Comparison of ENCODE assay signal across 10 cellular contexts in the genomic region with DNA sequence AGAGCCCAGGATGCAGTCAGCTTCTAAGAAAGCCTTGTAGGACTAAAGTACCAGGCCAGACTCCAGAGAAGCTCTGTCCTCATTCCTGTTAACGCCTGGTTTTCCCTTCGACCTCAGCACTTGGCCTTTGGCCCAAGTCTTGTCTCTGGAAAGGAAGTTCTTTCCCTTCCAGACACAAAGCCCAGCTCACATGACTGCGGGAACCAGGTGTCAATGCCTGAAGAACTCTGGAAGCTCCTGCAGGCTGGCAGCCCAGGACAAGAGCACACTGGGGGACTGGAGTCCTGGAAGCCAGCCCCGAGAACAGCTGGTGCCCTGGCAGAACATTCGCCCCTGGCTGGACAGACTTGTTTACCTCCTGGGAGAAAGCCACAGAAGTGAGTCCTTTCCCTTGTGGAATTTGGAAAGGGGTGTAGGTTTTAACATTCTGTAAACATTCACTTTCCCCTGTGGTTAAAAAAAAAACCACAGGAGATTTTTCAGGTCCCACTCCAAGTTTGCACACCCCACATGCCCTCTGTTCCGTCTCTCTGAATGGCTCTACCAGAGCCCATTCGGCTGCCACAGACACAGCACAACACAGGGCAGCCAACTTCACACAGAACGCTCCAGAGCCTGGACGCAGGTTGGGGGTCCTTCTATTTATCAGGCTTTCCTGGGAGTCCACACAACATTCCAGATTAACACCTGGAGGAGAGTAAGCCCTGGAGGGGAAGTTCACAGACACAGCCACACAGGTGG. TPM values are rescaled to one million over a fixed set of nuclear protein-coding genes. Genes with fewer than 3 reads are reported as not detected.
DNase-seq lines count a peak whose midpoint lies in the region; ATAC-seq and TF ChIP-seq lines count a peak whose summit lies in the region.
"Had no signal": no experiment of that assay in that cellular context is flagged by ENCODE, and none has a peak within 500 bp of the region (broad histone marks: within the 10 kb centered on the region; RNA-seq: fewer than 3 reads in every experiment).

No MANE protein-coding gene starts in this region.

- POLR2A ChIA-PET in CD8-positive, alpha-beta T cell (lab: Charles Lee) = interaction anchor here (1.1 to 2.8 kb wide), 2 partner anchors 18 to 207 kb away, joined by 3 to 10 read pairs; a partner anchor contains a TSS

- H3K27ac ChIP-seq in CD8-positive, alpha-beta T cell (ENCODE audit: low read depth, low read length) = peak overlapping the region; percentile 5
- H3K27ac ChIP-seq in VCaP = peak overlapping the region; percentile 99
- H3K27ac ChIP-seq: KMS-11 had no signal

- H3K36me3 ChIP-seq in CD8-positive, alpha-beta T cell (ENCODE audit: insufficient read depth, low read length) = no peaks in the 10 kb centered on the region

- no peaks in the 10 kb centered on the region for H3K9me3 Mint-ChIP-seq in CD8-positive, alpha-beta T cell

- no peak overlapping the region for H3K4me3 ChIP-seq in CD8-positive, alpha-beta T cell (ENCODE audit: low read depth, low read length)

- H3K27me3 ChIP-seq in CD8-positive, alpha-beta T cell (ENCODE audit: insufficient read depth, low read length) = no peaks in the 10 kb centered on the region

- no peak for DNase-seq in CD8-positive, alpha-beta T cell
- DNase-seq in cardiac septum (ENCODE audit: low spot score) (peak; percentile 93), posterior cingulate gyrus (peak; percentile 55 to 94 (median 75)), SW 1271 (lab: John Stamatoyannopoulos, UW) (no peak), COLO829 (ENCODE audit: low spot score) (no peak)
- DNase-seq in activated CD4-positive, CD25-positive, alpha-beta regulatory T cell (lab: John Stamatoyannopoulos, UW) = no peak
- DNase-seq: activated naive CD4-positive, alpha-beta T cell treated with Interleukin-2 at 50 U/mL for 16 hours had no signal

- H3K9me3 ChIP-seq in CD8-positive, alpha-beta T cell (ENCODE audit: low read length) = no peaks in the 10 kb centered on the region

- H3K36me3 Mint-ChIP-seq in CD8-positive, alpha-beta T cell = peaks cover 3% of the 10 kb centered on the region

- no peak for ATAC-seq in CD8-positive, alpha-beta T cell
- ATAC-seq in HG02588 (IDR thresholded peaks at IDR 0.05; ENCODE audit: unreplicated experiment) = no peak

- intact Hi-C loops in CD8-positive, alpha-beta T cell (cut with DNase I, micrococcal nuclease) = no loop called here
- intact Hi-C loops in cardiac septum (cut with DNase I) (no loop called here), posterior cingulate gyrus (cut with DNase I) (no loop called here)

- peaks cover 66% of the 10 kb centered on the region for H3K4me1 Mint-ChIP-seq in CD8-positive, alpha-beta T cell (ENCODE audit: low read depth)

- TF ChIP-seq CTCF in CD8-positive, alpha-beta T cell (IDR thresholded peaks at IDR 0.05) = no peak
- TF ChIP-seq CTCF in VCaP (conservative IDR thresholded peaks at IDR 0.05) = no peak

- peak overlapping the region; percentile 84 for H3K27ac Mint-ChIP-seq in CD8-positive, alpha-beta T cell

- H3K4me1 ChIP-seq in CD8-positive, alpha-beta T cell (ENCODE audit: insufficient read depth, low read length) = peaks cover 76% of the 10 kb centered on the region

- no peak overlapping the region for H3K4me3 Mint-ChIP-seq in CD8-positive, alpha-beta T cell

- no peaks in the 10 kb centered on the region for H3K27me3 Mint-ChIP-seq in CD8-positive, alpha-beta T cell (ENCODE audit: low read depth)

- CTCF ChIA-PET in CD8-positive, alpha-beta T cell (lab: Charles Lee) = interaction anchor here (0.9 to 1.4 kb wide), 2 partner anchors 25 to 44 kb away, joined by 3 to 5 read pairs; no protein-coding TSS in a partner anchor

RNA-seq across cellular contexts. Expression of a gene that starts 18.1 kb away (rescaled TPM):
- 10 to 100 TPM; 17.5 to 17.7 TPM for total RNA-seq in CD8-positive, alpha-beta T cell
- total RNA-seq in cardiac septum = 47.6 TPM

RNA-seq across cellular contexts. Expression of a gene that starts 42.1 kb away (rescaled TPM):
- not detected for total RNA-seq in CD8-positive, alpha-beta T cell
- total RNA-seq in cardiac septum = 0.54 TPM

RNA-seq across cellular contexts. Expression of a gene that starts 47.3 kb away (rescaled TPM):
- 10 to 100 TPM; 31.0 to 31.8 TPM for total RNA-seq in CD8-positive, alpha-beta T cell
- 28.2 TPM for total RNA-seq in cardiac septum

Comparison
In these comparisons a context has a peak if more than half of its experiments do, and no peak if none do; other contexts are left out.
1. DNase-seq: peak in cardiac septum (single experiment) and posterior cingulate gyrus (10 of 10); none in CD8-positive, alpha-beta T cell (0 of 7), SW 1271 (0 of 2), COLO829 (single experiment) and activated CD4-positive, CD25-positive, alpha-beta regulatory T cell (0 of 4).